Comparison of ENCODE assay signal across 23 cellular contexts in the genomic region with DNA sequence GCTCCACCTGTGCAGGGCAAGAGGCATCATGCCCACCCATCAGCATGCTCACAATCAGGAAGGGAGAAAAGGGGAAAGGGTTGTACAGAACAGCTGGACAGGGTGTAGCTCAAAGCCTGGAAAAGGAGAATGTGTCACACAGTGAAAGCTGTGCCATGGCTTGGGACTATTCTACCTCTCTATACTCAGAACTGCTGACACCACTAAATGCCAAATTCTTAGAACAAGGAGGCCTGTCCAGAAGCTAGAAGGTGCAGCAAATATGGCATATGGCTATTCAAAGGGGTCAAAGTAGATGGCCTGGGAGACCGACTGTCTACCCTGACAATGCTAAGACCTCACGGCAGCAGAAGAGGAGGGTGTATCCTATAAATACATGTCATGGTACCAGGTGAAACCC. TPM values are rescaled to one million over a fixed set of nuclear protein-coding genes. Genes with fewer than 3 reads are reported as not detected.
DNase-seq lines count a peak whose midpoint lies in the region; TF ChIP-seq lines count a peak whose summit lies in the region.
"Had no signal": no experiment of that assay in that cellular context is flagged by ENCODE, and none has a peak within 500 bp of the region (broad histone marks: within the 10 kb centered on the region; RNA-seq: fewer than 3 reads in every experiment).

No MANE protein-coding gene starts in this region.

- DNase-seq in mammary epithelial cell (no peak), osteocyte (ENCODE audit: extremely low spot score, unreplicated experiment) (no peak), NCI-H526 (lab: John Stamatoyannopoulos, UW) (no peak), LoVo (ENCODE audit: low spot score) (no peak), HK-2 (ENCODE audit: unreplicated experiment) (no peak)
- DNase-seq: activated CD4-positive, alpha-beta memory T cell treated with anti-CD3 and anti-CD28 coated beads, Interleukin-2, amount 10 ng/mL, durations not matched to agents 7 days and 5 days; activated naive CD4-positive, alpha-beta T cell treated with anti-CD3 and anti-CD28 coated beads, Interleukin-2, amount 50 U/mL, for 16 hours; activated T-cell treated with anti-CD3 and anti-CD28 coated beads, Interleukin-2, amount 50 U/mL, for 1 hour; DMS79; hippocampal formation; lower lobe of right lung; naive thymus-derived CD8-positive, alpha-beta T cell; NCI-H1436; pancreas; SHP77 treated with DMSO at 0.1 percent for 48 hours; sigmoid colon; T-helper 17 cell; WERI-Rb-1 had no signal

- H4K20me1 ChIP-seq in mammary epithelial cell (ENCODE audit: insufficient read depth, low read length): no peaks in the 10 kb centered on the region

- H3K4me1 ChIP-seq in HUES48 (ENCODE audit: control insufficient read depth, insufficient read depth, low read length) (no peaks in the 10 kb centered on the region), mammary epithelial cell (ENCODE audit: insufficient read depth, low read length) (peaks cover 36% of the 10 kb centered on the region)
- H3K4me1 ChIP-seq: lower lobe of right lung, pancreas, sigmoid colon had no signal

- H3K27ac Mint-ChIP-seq in osteocyte (ENCODE audit: unreplicated experiment): peak overlapping the region; percentile 64
- H3K27ac Mint-ChIP-seq: activated CD4-positive, alpha-beta memory T cell treated with anti-CD3 and anti-CD28 coated beads, Interleukin-2, amount 10 ng/mL, durations not matched to agents 7 days and 5 days; stimulated activated naive CD8-positive, alpha-beta T cell treated with anti-CD3 and anti-CD28 coated beads, Interleukin-15, Interleukin-2, amounts not matched to agents 100 ng/mL and 50 ng/mL, for 24 hours; T-helper 17 cell; type B pancreatic cell had no signal

- H3K4me1 Mint-ChIP-seq in osteocyte (ENCODE audit: unreplicated experiment): peaks cover 10% of the 10 kb centered on the region

- CTCF ChIA-PET in mammary epithelial cell (lab: Charles Lee; ENCODE audit: low non-redundant PET): no interaction called here

- TF ChIP-seq CTCF in mammary epithelial cell (conservative IDR thresholded peaks at IDR 0.05 in 1 of 2, IDR thresholded peaks at IDR 0.05 in 1 of 2; ENCODE audit: extremely low read depth in 1 of 2, insufficient read depth in 1 of 2, low read depth in 1 of 2, low read length in 2 of 2): no peak
- no peak for TF ChIP-seq CTCF in osteocyte (IDR thresholded peaks at IDR 0.05)

- intact Hi-C loops in mammary epithelial cell (cut with micrococcal nuclease): no loop called here

- H3K79me2 ChIP-seq in mammary epithelial cell (ENCODE audit: insufficient read depth, low read length): peaks cover 9% of the 10 kb centered on the region

- in situ Hi-C loops in mammary epithelial cell (cut with MboI; ENCODE audit: low sequenced_read_pairs in 2 of 2): no loop called here

- H3K27me3 Mint-ChIP-seq in osteocyte (ENCODE audit: unreplicated experiment): no peaks in the 10 kb centered on the region
- H3K27me3 Mint-ChIP-seq: activated CD4-positive, alpha-beta memory T cell treated with anti-CD3 and anti-CD28 coated beads, Interleukin-2, amount 10 ng/mL, durations not matched to agents 7 days and 5 days; naive thymus-derived CD8-positive, alpha-beta T cell; stimulated activated naive CD8-positive, alpha-beta T cell treated with anti-CD3 and anti-CD28 coated beads, Interleukin-15, Interleukin-2, amounts not matched to agents 100 ng/mL and 50 ng/mL, for 24 hours; T-helper 17 cell; type B pancreatic cell had no signal

- 100% methylated on average over 2 of the region's 2 CpGs for WGBS in mammary epithelial cell (ENCODE audit: low coverage, missing lambda C conversion rate)

- peak overlapping the region; percentile 18 for H3K4me2 ChIP-seq in mammary epithelial cell (ENCODE audit: insufficient read depth, low read depth, low read length)

- H3K36me3 ChIP-seq in HUES48 (ENCODE audit: control insufficient read depth, insufficient read depth, low read length) (peaks cover 97% of the 10 kb centered on the region), mammary epithelial cell (ENCODE audit: insufficient read depth, low read length) (peaks cover 14% of the 10 kb centered on the region)

- H3K9ac ChIP-seq in HUES48 (ENCODE audit: low read depth, low read length) (no peak overlapping the region), mammary epithelial cell (ENCODE audit: insufficient read depth, low read length) (no peak overlapping the region)

- H3K27me3 ChIP-seq in HUES48 (ENCODE audit: control insufficient read depth, insufficient read depth, low read length) (no peaks in the 10 kb centered on the region), mammary epithelial cell (ENCODE audit: insufficient read depth, low read length) (no peaks in the 10 kb centered on the region)
- H3K27me3 ChIP-seq: MG63, pancreas, sigmoid colon had no signal

- H3K9me3 Mint-ChIP-seq in osteocyte (ENCODE audit: unreplicated experiment): no peaks in the 10 kb centered on the region
- H3K9me3 Mint-ChIP-seq: activated CD4-positive, alpha-beta memory T cell treated with anti-CD3 and anti-CD28 coated beads, Interleukin-2, amount 10 ng/mL, durations not matched to agents 7 days and 5 days; naive thymus-derived CD8-positive, alpha-beta T cell; stimulated activated naive CD8-positive, alpha-beta T cell treated with anti-CD3 and anti-CD28 coated beads, Interleukin-15, Interleukin-2, amounts not matched to agents 100 ng/mL and 50 ng/mL, for 24 hours; type B pancreatic cell had no signal

- peaks cover 72% of the 10 kb centered on the region for H3K36me3 Mint-ChIP-seq in osteocyte (ENCODE audit: unreplicated experiment)

- H3K9me3 ChIP-seq in HUES48 (ENCODE audit: control insufficient read depth, insufficient read depth, low read length) (no peaks in the 10 kb centered on the region), mammary epithelial cell (replicated peaks; ENCODE audit: insufficient read depth, low read length) (no peaks in the 10 kb centered on the region)
- H3K9me3 ChIP-seq: HAP-1, lower lobe of right lung, MG63, pancreas, sigmoid colon had no signal

- no TSS peak for BruUV-seq in mammary epithelial cell (replicated peaks; lab: Mats Ljungman, UMichigan)

- H3K27ac ChIP-seq in HUES48 (ENCODE audit: low read depth, low read length) (peak overlapping the region; percentile 74), mammary epithelial cell (ENCODE audit: insufficient read depth, low read depth, low read length) (peak overlapping the region; percentile 85)
- H3K27ac ChIP-seq: lower lobe of right lung, pancreas, sigmoid colon, WERI-Rb-1 had no signal

- H3K4me3 Mint-ChIP-seq in osteocyte (ENCODE audit: unreplicated experiment): no peak overlapping the region
- H3K4me3 Mint-ChIP-seq: activated CD4-positive, alpha-beta memory T cell treated with anti-CD3 and anti-CD28 coated beads, Interleukin-2, amount 10 ng/mL, durations not matched to agents 7 days and 5 days; naive thymus-derived CD8-positive, alpha-beta T cell; stimulated activated naive CD8-positive, alpha-beta T cell treated with anti-CD3 and anti-CD28 coated beads, Interleukin-15, Interleukin-2, amounts not matched to agents 100 ng/mL and 50 ng/mL, for 24 hours; T-helper 17 cell; type B pancreatic cell had no signal

- dilution Hi-C loops in mammary epithelial cell (cut with HindIII; ENCODE audit: low sequenced_read_pairs): no loop called here

- no peak overlapping the region for H2AFZ ChIP-seq in mammary epithelial cell (ENCODE audit: low read depth, low read length)

- H3K4me3 ChIP-seq in HUES48 (ENCODE audit: low read depth, low read length) (no peak overlapping the region), mammary epithelial cell (replicated peaks in 1 of 3; ENCODE audit: insufficient read depth in 1 of 3, low read depth in 2 of 3, low read length in 3 of 3) (no peak overlapping the region)
- H3K4me3 ChIP-seq: HAP-1, lower lobe of right lung, MG63, pancreas, sigmoid colon had no signal

RNA-seq across cellular contexts. Expression of a gene that starts 12.8 kb away (rescaled TPM):
- total RNA-seq in mammary epithelial cell (10 to 100 TPM; 33.6 to 38.3 TPM), osteocyte (35.8 and 37.1 TPM in 2 replicates)
- 18.3 TPM for polyA plus RNA-seq in mammary epithelial cell
- 9.7 TPM for polyA minus RNA-seq in mammary epithelial cell

RNA-seq across cellular contexts. Expression of a gene that starts 12.9 kb away (rescaled TPM):
- 10 to 100 TPM; 16.3 to 20.8 TPM for total RNA-seq in mammary epithelial cell
- polyA plus RNA-seq in mammary epithelial cell: 20.7 TPM
- 21.7 TPM for polyA minus RNA-seq in mammary epithelial cell
- total RNA-seq in osteocyte: 20.4 and 21.6 TPM in 2 replicates

RNA-seq across cellular contexts. Expression of a gene that starts 41.5 kb away (rescaled TPM):
- total RNA-seq in mammary epithelial cell (10 to 100 TPM; 35.7 to 38.3 TPM), osteocyte (32.1 and 39.0 TPM in 2 replicates)
- 21.5 TPM for polyA plus RNA-seq in mammary epithelial cell
- 61.8 TPM for polyA minus RNA-seq in mammary epithelial cell

RNA-seq across cellular contexts. Expression of a gene that starts 41.7 kb away (rescaled TPM):
- total RNA-seq in mammary epithelial cell (10 to 100 TPM in 1 of 2 donors, 1 to 10 TPM in 1; 6.1 to 16.5 TPM), osteocyte (4.5 and 4.9 TPM in 2 replicates)
- polyA plus RNA-seq in mammary epithelial cell: 4.1 TPM
- 3.9 TPM for polyA minus RNA-seq in mammary epithelial cell
